12 cellular contexts compared by ENCODE assay signal in the genomic region with DNA sequence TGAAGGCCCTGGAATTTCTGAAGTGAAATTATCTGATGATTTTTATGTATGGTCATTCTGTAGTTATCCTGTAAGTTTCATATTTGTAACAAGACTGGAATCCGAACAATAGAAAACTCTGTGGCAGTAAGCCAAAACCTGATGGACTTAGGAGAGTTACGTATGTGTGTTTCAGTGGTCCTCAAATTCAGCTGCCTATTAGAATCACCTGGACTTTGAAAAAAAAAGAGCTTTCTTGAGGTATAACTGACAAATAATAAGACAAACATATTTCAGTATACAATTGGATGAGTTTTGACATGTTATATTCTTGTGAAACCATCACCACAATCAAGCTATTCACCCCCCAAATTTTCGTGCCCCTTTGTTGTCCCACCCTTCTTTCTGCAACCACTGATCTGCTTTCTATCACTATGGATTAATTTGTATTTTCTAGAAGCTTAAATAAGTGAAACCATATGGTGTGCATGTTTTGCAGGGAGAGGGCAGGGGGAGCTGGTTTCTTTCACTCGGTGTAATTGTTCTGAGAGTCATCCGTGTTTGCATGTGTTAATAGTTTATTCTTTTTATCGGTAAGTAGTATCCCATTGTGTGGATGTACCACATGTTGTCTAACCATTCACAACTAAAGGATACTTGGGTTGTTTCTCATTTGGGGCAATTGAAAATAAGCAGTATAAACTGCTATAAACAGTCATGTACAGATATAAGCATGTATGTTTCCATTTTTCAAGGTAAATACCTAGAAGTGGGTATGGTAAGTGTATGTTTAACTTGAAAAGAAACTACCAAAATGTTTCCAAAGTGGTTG. TPM values are rescaled to one million over a fixed set of nuclear protein-coding genes. Genes with fewer than 3 reads are reported as not detected.
DNase-seq lines count a peak whose midpoint lies in the region; ATAC-seq and TF ChIP-seq lines count a peak whose summit lies in the region.
"Had no signal": no experiment of that assay in that cellular context is flagged by ENCODE, and none has a peak within 500 bp of the region (broad histone marks: within the 10 kb centered on the region; RNA-seq: fewer than 3 reads in every experiment).

No MANE protein-coding gene starts in this region.

- H3K27me3 ChIP-seq in heart left ventricle = no peaks in the 10 kb centered on the region
- H3K27me3 ChIP-seq in left lung = peaks cover 0 to 6% of the 10 kb centered on the region in 2 donors
- H3K27me3 ChIP-seq in upper lobe of right lung = no peaks in the 10 kb centered on the region
- H3K27me3 ChIP-seq: gastrocnemius medialis had no signal

- TF ChIP-seq CTCF in heart left ventricle (IDR thresholded peaks at IDR 0.05) (no peak), left lung (IDR thresholded peaks at IDR 0.05) (no peak), upper lobe of right lung (IDR thresholded peaks at IDR 0.05) (no peak)

- intact Hi-C loops in heart left ventricle (cut with DNase I) = loop anchor here in 1 of 10 donors (5.0 kb wide), 1 partner anchor 78 kb away; no protein-coding TSS in a partner anchor
- intact Hi-C loops in Right ventricle myocardium inferior (cut with DNase I) = no loop called here
- intact Hi-C loops in left lung (cut with DNase I) = no loop called here
- intact Hi-C loops in upper lobe of right lung (cut with DNase I) = no loop called here

- H3K27ac ChIP-seq in heart left ventricle = peak overlapping the region in 9 of 12 donors; percentile 36 to 83 (median 48)
- H3K27ac ChIP-seq in left lung = peak overlapping the region; percentile 78 to 92
- peak overlapping the region; percentile 59 for H3K27ac ChIP-seq in upper lobe of right lung

- peaks cover 0 to 50% (median 13%) of the 10 kb centered on the region in 12 donors for H3K4me1 ChIP-seq in heart left ventricle
- H3K4me1 ChIP-seq in left lung = peaks cover 24 to 55% of the 10 kb centered on the region in 2 donors
- H3K4me1 ChIP-seq in upper lobe of right lung = peaks cover 37% of the 10 kb centered on the region

- H3K4me3 ChIP-seq in heart left ventricle (no peak overlapping the region), left lung (no peak overlapping the region), upper lobe of right lung (no peak overlapping the region)
- H3K4me3 ChIP-seq: gastrocnemius medialis, lung had no signal

- no peak for ATAC-seq in heart left ventricle
- ATAC-seq in Right ventricle myocardium inferior = no peak
- ATAC-seq in left lung = no peak
- ATAC-seq in upper lobe of right lung = no peak
- ATAC-seq in HG03520 (IDR thresholded peaks at IDR 0.05; ENCODE audit: unreplicated experiment) = no peak
- ATAC-seq in GM19023 (IDR thresholded peaks at IDR 0.05; ENCODE audit: unreplicated experiment) = no peak

- WGBS in heart left ventricle, 4 donors = 74 to 81% (median 77%) methylated on average over 6 of the region's 6 CpGs

- no peaks in the 10 kb centered on the region for H3K36me3 ChIP-seq in heart left ventricle
- no peaks in the 10 kb centered on the region for H3K36me3 ChIP-seq in left lung
- no peaks in the 10 kb centered on the region for H3K36me3 ChIP-seq in upper lobe of right lung
- H3K36me3 ChIP-seq: gastrocnemius medialis had no signal

- H3K9me3 ChIP-seq in heart left ventricle (peaks cover 0 to 12% (median 0%) of the 10 kb centered on the region in 12 donors), left lung (no peaks in the 10 kb centered on the region), upper lobe of right lung (no peaks in the 10 kb centered on the region)
- H3K9me3 ChIP-seq: gastrocnemius medialis had no signal

- DNase-seq in heart left ventricle = no peak
- DNase-seq in Right ventricle myocardium inferior (ENCODE audit: missing footprints) = no peak
- DNase-seq in amniotic epithelial cell (ENCODE audit: low read depth) = peak; percentile 62
- DNase-seq in left lung = no peak
- DNase-seq in upper lobe of right lung = no peak
- no peak for DNase-seq in UCSD-AML1 (lab: John Stamatoyannopoulos, UW; ENCODE audit: unreplicated experiment)
- DNase-seq: gastrocnemius medialis, NCI-H526 treated with DMSO at 0.1 percent for 48 hours, T-helper 1 cell had no signal

- no peak for TF ChIP-seq POLR2A in heart left ventricle (IDR thresholded peaks at IDR 0.05)

RNA-seq across cellular contexts. Expression of a gene that starts 50.2 kb away (rescaled TPM):
- total RNA-seq in heart left ventricle (10 to 100 TPM in 2 of 9 donors, 1 to 10 TPM in 7; 3.5 to 32.8 (median 5.7) TPM), Right ventricle myocardium inferior (5.6 TPM), left lung (10 to 100 TPM; 77.5 to 79.3 TPM), upper lobe of right lung (83.0 TPM)
- 1 to 10 TPM; 2.3 to 3.7 TPM for polyA plus RNA-seq in heart left ventricle
